ENCODE assay signal across 26 cellular contexts in the genomic region with DNA sequence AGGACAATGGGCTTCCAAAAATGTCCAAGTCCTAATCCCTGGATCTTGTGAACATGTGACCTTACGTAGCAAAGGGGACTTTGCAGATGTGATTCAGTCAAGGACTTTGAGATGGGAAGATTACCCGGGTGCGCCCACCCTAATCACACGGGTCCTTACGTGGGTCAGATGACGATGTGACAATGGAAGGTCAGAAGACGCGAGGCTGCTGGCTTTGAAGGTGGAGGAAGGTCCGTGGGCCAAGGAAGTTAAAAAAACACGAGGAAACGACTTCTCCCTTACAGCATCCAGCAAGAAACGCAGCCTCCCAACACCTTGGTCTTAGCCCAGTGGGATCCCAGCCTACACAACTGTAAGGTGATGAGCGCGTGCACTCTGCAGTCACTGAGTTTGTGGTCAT.
"Had no signal": no experiment of that assay in that cellular context is flagged by ENCODE, and none has a peak within 500 bp of the region (broad histone marks: within the 10 kb centered on the region; RNA-seq: fewer than 3 reads in every experiment).

No MANE protein-coding gene starts in this region.

- DNase-seq: activated CD4-positive, alpha-beta memory T cell treated with anti-CD3 and anti-CD28 coated beads for 36 hours; activated CD4-positive, alpha-beta T cell treated with anti-CD3 and anti-CD28 coated beads, Interleukin-2, amount 10 ng/mL, durations not matched to agents 7 days and 5 days; activated CD4-positive, CD25-positive, alpha-beta regulatory T cell; activated naive CD4-positive, alpha-beta T cell treated with anti-CD3 and anti-CD28 coated beads, Interleukin-2, amount 50 U/mL, for 16 hours; activated naive CD8-positive, alpha-beta T cell treated with anti-CD3 and anti-CD28 coated beads, Interleukin-2, amount 10 ng/mL, durations not matched to agents 7 days and 5 days; activated T-cell treated with anti-CD3 and anti-CD28 coated beads for 4 hours; activated T-cell treated with anti-CD3 and anti-CD28 coated beads, Interleukin-2, amount 50 U/mL, for 48 hours; anterior cingulate cortex; IMR-90; Kasumi-1; KBM-7; NCI-H1048; NCI-H146; NCI-H1930; NCI-H2171 treated with DMSO at 0.1 percent for 48 hours; NCI-H226; NCI-H510A; NCI-H526 treated with DMSO at 0.1 percent for 48 hours; NCI-H82; RPMI8226; SK-N-SH; T-helper 1 cell had no signal

- H3K27ac ChIP-seq: adrenal gland, VCaP had no signal

- ATAC-seq: activated T-helper 17 cell treated with anti-CD3 and anti-CD28 coated beads, Interleukin-2, amount 50 U/mL, for 72 hours; Right ventricle myocardium inferior had no signal

- H3K4me1 ChIP-seq: adrenal gland had no signal

- H3K36me3 ChIP-seq: adrenal gland had no signal

- H3K4me3 ChIP-seq: adrenal gland had no signal

- H3K9me3 ChIP-seq: adrenal gland, SK-N-SH had no signal
